29 cellular contexts compared by ENCODE assay signal in genomic region chr4:19195696-19196095, GRCh38.
A peak's percentile ranks its signal among the peaks of the same experiment; 100 is the strongest.
DNase-seq lines count a peak whose midpoint lies in the region; ATAC-seq and TF ChIP-seq lines count a peak whose summit lies in the region.
"Had no signal": no experiment of that assay in that cellular context is flagged by ENCODE, and none has a peak within 500 bp of the region (broad histone marks: within the 10 kb centered on the region; RNA-seq: fewer than 3 reads in every experiment).

No MANE protein-coding gene starts in this region.

- H4K20me1 ChIP-seq in neural progenitor cell (ENCODE audit: low read depth): no peaks in the 10 kb centered on the region

- H3K36me3 ChIP-seq in iPS-20b (ENCODE audit: insufficient read depth, low read depth, low read length): no peaks in the 10 kb centered on the region
- no peaks in the 10 kb centered on the region for H3K36me3 ChIP-seq in neural progenitor cell
- H3K36me3 ChIP-seq in colonic mucosa: no peaks in the 10 kb centered on the region
- H3K36me3 ChIP-seq: esophagus squamous epithelium, pancreas, right atrium auricular region had no signal

- peak overlapping the region; percentile 32 for H3K4me2 ChIP-seq in neural progenitor cell

- TF ChIP-seq CTCF in neural progenitor cell (IDR thresholded peaks at IDR 0.05) (no peak), colonic mucosa (IDR thresholded peaks at IDR 0.05) (no peak)

- peaks cover 6% of the 10 kb centered on the region for H3F3A ChIP-seq in neural progenitor cell (ENCODE audit: low read depth)

- peak overlapping the region; percentile 36; the same call in 1 of the 2 replicates for H3K4me3 ChIP-seq in iPS-20b (ENCODE audit: low read length)
- H3K4me3 ChIP-seq in neural progenitor cell: no peak overlapping the region
- H3K4me3 ChIP-seq in colonic mucosa: no peak overlapping the region
- H3K4me3 ChIP-seq: esophagus squamous epithelium, pancreas, right atrium auricular region had no signal

- no peak for ATAC-seq in GM21737 (IDR thresholded peaks at IDR 0.05; ENCODE audit: unreplicated experiment)
- ATAC-seq: pancreas, T-helper 17 cell had no signal

- H3K9me3 Mint-ChIP-seq in neural progenitor cell: peaks cover 12% of the 10 kb centered on the region
- H3K9me3 Mint-ChIP-seq: type B pancreatic cell had no signal

- H3K4me1 ChIP-seq in iPS-20b (ENCODE audit: insufficient read depth, low read length): peaks cover 22% of the 10 kb centered on the region; the same call in 1 of the 2 replicates
- H3K4me1 ChIP-seq in neural progenitor cell: peaks cover 26% of the 10 kb centered on the region
- H3K4me1 ChIP-seq in colonic mucosa: no peaks in the 10 kb centered on the region
- H3K4me1 ChIP-seq: esophagus squamous epithelium, pancreas, right atrium auricular region had no signal

- DNase-seq in ELF-1 (ENCODE audit: low read depth, low spot score) (peak; percentile 76), astrocyte of the hippocampus (ENCODE audit: low read depth, low spot score) (peak; percentile 20), neural progenitor cell (ENCODE audit: low spot score) (peak; percentile 72), colonic mucosa (no peak), T-helper 1 cell (no peak)
- DNase-seq in activated effector memory CD4-positive, alpha-beta T cell treated with Interleukin-2 at 50 U/mL for 16 hours: no peak
- DNase-seq: activated CD4-positive, alpha-beta memory T cell treated with anti-CD3 and anti-CD28 coated beads for 36 hours; activated CD4-positive, CD25-positive, alpha-beta regulatory T cell treated with anti-CD3 and anti-CD28 coated beads, Interleukin-2, amount 50 U/mL, for 72 hours; activated CD8-positive, alpha-beta memory T cell treated with anti-CD3 and anti-CD28 coated beads, Interleukin-2, amount 50 U/mL, for 48 hours; activated naive CD4-positive, alpha-beta T cell treated with anti-CD3 and anti-CD28 coated beads, Interleukin-2, amount 50 U/mL, for 16 hours; amygdala; COR-L47; esophagus squamous epithelium; GDM1; HCEC 1CT; KBM-7; mesenchymal stem cell; NCI-H1105; NCI-H446 treated with DMSO at 0.1 percent for 48 hours; NCI-H82; pancreas; stimulated activated CD4-positive, alpha-beta T cell treated with anti-CD3 and anti-CD28 coated beads, Interleukin-4, amount 100 ng/mL, for 1 hour; substantia nigra; T-helper 17 cell had no signal

- no peak overlapping the region for H3K4me3 Mint-ChIP-seq in neural progenitor cell
- H3K4me3 Mint-ChIP-seq: activated CD4-positive, alpha-beta memory T cell treated with anti-CD3 and anti-CD28 coated beads for 36 hours; T-helper 17 cell; type B pancreatic cell had no signal

- no peaks in the 10 kb centered on the region for H3K27me3 Mint-ChIP-seq in neural progenitor cell (ENCODE audit: insufficient read depth, low read depth)
- H3K27me3 Mint-ChIP-seq: activated CD4-positive, alpha-beta memory T cell treated with anti-CD3 and anti-CD28 coated beads for 36 hours; T-helper 17 cell; type B pancreatic cell had no signal

- no peaks in the 10 kb centered on the region for H3K79me2 ChIP-seq in neural progenitor cell (ENCODE audit: low read depth)

- H3K4me1 Mint-ChIP-seq in neural progenitor cell: peaks cover 37% of the 10 kb centered on the region
- H3K4me1 Mint-ChIP-seq: T-helper 17 cell had no signal

- H3K27ac Mint-ChIP-seq in neural progenitor cell: peak overlapping the region; percentile 14
- H3K27ac Mint-ChIP-seq: activated CD4-positive, alpha-beta memory T cell treated with anti-CD3 and anti-CD28 coated beads for 36 hours; T-helper 17 cell; type B pancreatic cell had no signal

- no peak overlapping the region for H2AFZ ChIP-seq in neural progenitor cell (replicated peaks)

- peaks cover 4% of the 10 kb centered on the region for H3K36me3 Mint-ChIP-seq in neural progenitor cell
- H3K36me3 Mint-ChIP-seq: activated CD4-positive, alpha-beta memory T cell treated with anti-CD3 and anti-CD28 coated beads for 36 hours; type B pancreatic cell had no signal

- H3K9me3 ChIP-seq in iPS-20b (ENCODE audit: insufficient read depth, low read depth, low read length) (peaks cover 10% of the 10 kb centered on the region; the same call in 1 of the 2 replicates), neural progenitor cell (ENCODE audit: low read depth) (no peaks in the 10 kb centered on the region), colonic mucosa (no peaks in the 10 kb centered on the region)
- H3K9me3 ChIP-seq: esophagus squamous epithelium, pancreas, right atrium auricular region had no signal

- H3K27me3 ChIP-seq in iPS-20b (ENCODE audit: insufficient read depth, low read length) (no peaks in the 10 kb centered on the region), neural progenitor cell (no peaks in the 10 kb centered on the region), colonic mucosa (no peaks in the 10 kb centered on the region)
- H3K27me3 ChIP-seq: esophagus squamous epithelium, pancreas, right atrium auricular region had no signal

- intact Hi-C loops in colonic mucosa (cut with DNase I): no loop called here

- H3K27ac ChIP-seq in iPS-20b (ENCODE audit: low read length): peak overlapping the region; percentile 73
- H3K27ac ChIP-seq in neural progenitor cell: no peak overlapping the region
- H3K27ac ChIP-seq in colonic mucosa: no peak overlapping the region
- H3K27ac ChIP-seq: esophagus squamous epithelium, pancreas, right atrium auricular region, RWPE1 had no signal

- H3K9ac ChIP-seq in iPS-20b (ENCODE audit: low read depth, low read length): peak overlapping the region; percentile 60; the same call in 1 of the 2 replicates
- no peak overlapping the region for H3K9ac ChIP-seq in neural progenitor cell
- no peak overlapping the region for H3K9ac ChIP-seq in colonic mucosa (ENCODE audit: low read depth in 2 of 2, low read length in 2 of 2)

Comparison
In these comparisons a context has a peak if more than half of its experiments do, and no peak if none do; other contexts are left out.
1. DNase-seq: peak in ELF-1 (single experiment), astrocyte of the hippocampus (single experiment) and neural progenitor cell (single experiment); none in colonic mucosa (single experiment), T-helper 1 cell (0 of 5) and activated effector memory CD4-positive, alpha-beta T cell treated with Interleukin-2 at 50 U/mL for 16 hours (single experiment).